In genomic region chr11:115676206-115676605, GRCh38 we compare ENCODE assay signal across 1 cellular context.
TF ChIP-seq lines count a peak whose summit lies in the region.

No MANE protein-coding gene starts in this region.

TF ChIP-seq in K562, 482 proteins besides CTCF, POLR2A, EP300 and RAD21:
- TF ChIP-seq YBX1 (IDR thresholded peaks at IDR 0.05) (no peak), RFX1 (IDR thresholded peaks at IDR 0.05) (peak; percentile 70)
